ENCODE assay signal across 16 cellular contexts in the genomic region with DNA sequence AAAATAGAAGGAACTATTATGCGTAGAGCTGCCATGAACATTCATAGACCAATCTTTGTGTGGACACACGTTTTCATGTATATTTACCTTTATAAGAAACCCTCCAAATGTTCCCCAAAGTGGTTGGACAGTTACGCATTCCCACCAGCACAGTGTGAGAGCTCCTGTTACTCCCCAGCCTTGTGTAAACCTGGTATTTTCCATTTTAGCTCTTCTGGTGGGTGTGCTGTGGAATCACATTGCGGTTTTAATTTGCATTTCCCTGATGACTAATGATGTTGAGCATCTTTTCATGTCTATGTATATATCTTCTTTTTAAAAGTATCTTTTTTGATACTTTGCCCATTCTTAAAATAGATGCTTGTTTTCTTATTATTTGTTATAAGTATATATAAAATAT. TPM values are rescaled to one million over a fixed set of nuclear protein-coding genes. Genes with fewer than 3 reads are reported as not detected.
DNase-seq lines count a peak whose midpoint lies in the region; ATAC-seq, FAIRE-seq and TF ChIP-seq lines count a peak whose summit lies in the region.
"Had no signal": no experiment of that assay in that cellular context is flagged by ENCODE, and none has a peak within 500 bp of the region (broad histone marks: within the 10 kb centered on the region; RNA-seq: fewer than 3 reads in every experiment).

No MANE protein-coding gene starts in this region.

- ATAC-seq in CD4-positive, alpha-beta T cell (ENCODE audit: poor library complexity), result no peak
- ATAC-seq: sciatic nerve had no signal

- POLR2A ChIA-PET in CD4-positive, alpha-beta T cell (lab: Charles Lee), result interaction anchor here (1.0 kb wide), 1 partner anchor 10 kb away, joined by 3 read pairs; no protein-coding TSS in a partner anchor

- no peaks in the 10 kb centered on the region for H3K27me3 Mint-ChIP-seq in CD4-positive, alpha-beta T cell

- intact Hi-C loops in CD4-positive, alpha-beta T cell (cut with DNase I, micrococcal nuclease), result loop anchor here in 1 of 2 experiments (5.0 kb wide), 1 partner anchor 63 kb away; no protein-coding TSS in a partner anchor
- intact Hi-C loops in prostate gland (cut with DNase I), result no loop called here

- CTCF ChIA-PET in CD4-positive, alpha-beta T cell (lab: Charles Lee), result interaction anchor here (1.2 to 1.3 kb wide), 3 partner anchors 11 to 62 kb away, joined by 3 to 4 read pairs (median 3); no protein-coding TSS in a partner anchor

- H3K27ac Mint-ChIP-seq in CD4-positive, alpha-beta T cell, result peak overlapping the region; percentile 79

- peaks cover 8% of the 10 kb centered on the region for H3K9me3 ChIP-seq in CD4-positive, alpha-beta T cell (ENCODE audit: control insufficient read depth, low read length)
- no peaks in the 10 kb centered on the region for H3K9me3 ChIP-seq in prostate gland

- no peaks in the 10 kb centered on the region for H3K4me1 ChIP-seq in prostate gland (replicated peaks)

- TF ChIP-seq CTCF in CD4-positive, alpha-beta T cell (IDR thresholded peaks at IDR 0.05), result no peak
- TF ChIP-seq CTCF in choroid plexus epithelial cell (conservative IDR thresholded peaks at IDR 0.05; ENCODE audit: low read depth, low read length) (no peak), prostate gland (IDR thresholded peaks at IDR 0.05) (no peak)

- peak overlapping the region; percentile 57 for H3K4me3 Mint-ChIP-seq in CD4-positive, alpha-beta T cell

- no peaks in the 10 kb centered on the region for H3K36me3 ChIP-seq in prostate gland

- H3K4me3 ChIP-seq in choroid plexus epithelial cell (ENCODE audit: low read depth, low read length), result no peak overlapping the region
- no peak overlapping the region for H3K4me3 ChIP-seq in prostate gland
- H3K4me3 ChIP-seq: lung had no signal

- 73% methylated on average over 4 of the region's 4 CpGs for WGBS in prostate gland

- peaks cover 17% of the 10 kb centered on the region for H3K36me3 Mint-ChIP-seq in CD4-positive, alpha-beta T cell (ENCODE audit: low read depth)

- H3K27me3 ChIP-seq in CD4-positive, alpha-beta T cell (ENCODE audit: control insufficient read depth, insufficient read depth, low read length), result no peaks in the 10 kb centered on the region
- no peaks in the 10 kb centered on the region for H3K27me3 ChIP-seq in prostate gland (replicated peaks; ENCODE audit: insufficient read depth)

- TF ChIP-seq POLR2A in GM12891 (IDR thresholded peaks at IDR 0.05; ENCODE audit: low read depth, low read length) (no peak), prostate gland (IDR thresholded peaks at IDR 0.05) (no peak)

- H3K27ac ChIP-seq in CD4-positive, alpha-beta T cell (ENCODE audit: low read depth, low read length), result no peak overlapping the region
- H3K27ac ChIP-seq in prostate gland, result no peak overlapping the region

- H3K9me3 Mint-ChIP-seq in CD4-positive, alpha-beta T cell, result peaks cover 7% of the 10 kb centered on the region

- DNase-seq in CD4-positive, alpha-beta T cell, result no peak
- DNase-seq in GM12891 (ENCODE audit: insufficient read length, low spot score) (no peak), SW480 (ENCODE audit: low spot score) (peak; percentile 76), choroid plexus epithelial cell (ENCODE audit: low read depth) (peak; percentile 59), prostate gland (ENCODE audit: low spot score) (no peak), NCI-H2029 treated with DMSO at 0.1 percent for 48 hours (lab: John Stamatoyannopoulos, UW) (no peak), SKM-1 treated with dmso at 0.1 percent for 144 hours (lab: John Stamatoyannopoulos, UW; ENCODE audit: unreplicated experiment) (no peak), NCI-H1105 (lab: John Stamatoyannopoulos, UW) (no peak)
- DNase-seq: NCI-H1092 treated with DMSO at 0.1 percent for 48 hours, NCI-H446, substantia nigra had no signal

- FAIRE-seq in GM12891 (lab: Jason Lieb, UNC), result peak; percentile 59
- FAIRE-seq: HTR-8/SVneo had no signal

- peaks cover 68% of the 10 kb centered on the region for H3K4me1 Mint-ChIP-seq in CD4-positive, alpha-beta T cell (ENCODE audit: low read depth)

TF ChIP-seq in GM12891, 5 proteins besides CTCF, POLR2A, EP300 and RAD21:
- TF ChIP-seq TAF1 (IDR thresholded peaks at IDR 0.05; ENCODE audit: low read depth, low read length) (no peak), POLR2AphosphoS5 (IDR thresholded peaks at IDR 0.05; ENCODE audit: low read depth, low read length) (no peak), SPI1 (IDR thresholded peaks at IDR 0.05; ENCODE audit: low read depth, low read length) (no peak), PAX5 (IDR thresholded peaks at IDR 0.05; ENCODE audit: insufficient read depth, low read length, severe bottlenecking) (no peak), POU2F2 (IDR thresholded peaks at IDR 0.05; ENCODE audit: low read depth, low read length) (peak; percentile 91)
TF ChIP-seq in GM12891: peak in this region for 1.

RNA-seq across cellular contexts. Expression of a gene that starts 3.2 kb away (rescaled TPM):
- total RNA-seq in CD4-positive, alpha-beta T cell, result 10 to 100 TPM; 59.7 to 60.8 TPM
- polyA plus RNA-seq in GM12891 (2012; ENCODE audit: low read depth, missing spikeins), result 1.1 TPM
- 1 to 10 TPM in 1 of 2 donors, under 1 TPM in 1; 0.23 to 1.8 TPM for total RNA-seq in prostate gland
- total RNA-seq: dermis microvascular lymphatic vessel endothelial cell had no signal

RNA-seq across cellular contexts. Expression of a gene that starts 4.7 kb away (rescaled TPM):
- total RNA-seq in CD4-positive, alpha-beta T cell, result 1 to 10 TPM; 1.5 TPM
- 129 TPM for polyA plus RNA-seq in GM12891 (2012; ENCODE audit: low read depth, missing spikeins)
- total RNA-seq in prostate gland, result under 1 TPM; 0.27 to 0.34 TPM
- total RNA-seq: sciatic nerve had no signal

RNA-seq across cellular contexts. Expression of a gene that starts 34.2 kb away (rescaled TPM):
- total RNA-seq in CD4-positive, alpha-beta T cell, result not detected
- 0.63 TPM for polyA plus RNA-seq in GM12891 (2012; ENCODE audit: low read depth, missing spikeins)
- total RNA-seq in prostate gland, result 10 to 100 TPM in 1 of 2 donors, 1 to 10 TPM in 1; 4.7 to 16.2 TPM
- total RNA-seq: dermis microvascular lymphatic vessel endothelial cell; sciatic nerve; T-helper 2 cell treated with Interferon-gamma antibody and Interleukin-4, amounts not matched to agents 100 ng/mL and 5 ng/mL, for 36 hours had no signal

RNA-seq across cellular contexts. Expression of a gene that starts 49.7 kb away (rescaled TPM):
- total RNA-seq in CD4-positive, alpha-beta T cell, result not detected
- not detected for polyA plus RNA-seq in GM12891 (2012; ENCODE audit: low read depth, missing spikeins)
- total RNA-seq in prostate gland, result not detected
- total RNA-seq: dermis microvascular lymphatic vessel endothelial cell; lung; sciatic nerve; T-helper 2 cell treated with Interferon-gamma antibody and Interleukin-4, amounts not matched to agents 100 ng/mL and 5 ng/mL, for 36 hours had no signal
- polyA plus RNA-seq: lung had no signal

Comparison
In these comparisons a context has a peak if more than half of its experiments do, and no peak if none do; other contexts are left out.
1. DNase-seq: peak in SW480 (single experiment) and choroid plexus epithelial cell (single experiment); none in CD4-positive, alpha-beta T cell (0 of 10), GM12891 (single experiment), prostate gland (single experiment), NCI-H2029 treated with DMSO at 0.1 percent for 48 hours (single experiment), SKM-1 treated with dmso at 0.1 percent for 144 hours (single experiment) and NCI-H1105 (single experiment).
2. RNA of a gene that starts 3.2 kb away (total RNA-seq): 59.7 to 60.8 TPM in CD4-positive, alpha-beta T cell; 0.23 to 1.8 TPM in prostate gland; every median in the first group is over 10 times any median in the second.
3. RNA of a gene that starts 34.2 kb away (total RNA-seq): 4.7 to 16.2 TPM in prostate gland; not detected in CD4-positive, alpha-beta T cell; every median in the first group is over 4 times any median in the second.